ENCODE assay signal across 9 cellular contexts in the genomic region with DNA sequence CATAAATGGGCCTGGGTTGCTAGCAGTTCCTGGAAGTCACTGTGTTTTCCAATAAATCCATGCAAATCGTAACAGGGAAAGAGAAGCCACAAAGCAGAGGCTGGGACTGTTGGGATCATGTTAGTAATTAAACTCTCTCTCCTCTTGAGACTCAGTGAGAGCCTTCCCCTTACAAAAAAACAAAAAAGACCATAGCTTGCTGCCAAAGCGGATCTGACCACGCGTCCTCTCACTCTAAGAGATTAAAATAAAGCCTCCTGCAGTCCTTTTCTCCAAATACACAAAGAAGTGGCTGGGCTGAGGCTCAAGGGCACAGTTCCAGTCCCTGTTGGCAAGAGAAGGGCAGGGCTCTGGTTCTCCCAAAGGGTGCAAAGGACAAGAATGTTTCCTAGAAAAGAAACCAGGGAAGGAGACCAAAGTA. TPM values are rescaled to one million over a fixed set of nuclear protein-coding genes. Genes with fewer than 3 reads are reported as not detected.
DNase-seq lines count a peak whose midpoint lies in the region; ATAC-seq and TF ChIP-seq lines count a peak whose summit lies in the region.
"Had no signal": no experiment of that assay in that cellular context is flagged by ENCODE, and none has a peak within 500 bp of the region (broad histone marks: within the 10 kb centered on the region; RNA-seq: fewer than 3 reads in every experiment).

No MANE protein-coding gene starts in this region.

- TF ChIP-seq EP300 in upper lobe of left lung (IDR thresholded peaks at IDR 0.05), result no peak

- DNase-seq in NCI-H2107 treated with DMSO at 0.1 percent for 48 hours (lab: John Stamatoyannopoulos, UW; ENCODE audit: unreplicated experiment) (peak; percentile 8), NCI-H2107 (lab: John Stamatoyannopoulos, UW) (no peak), fibroblast of the aortic adventitia (ENCODE audit: low read depth) (peak; percentile 85), myocyte (ENCODE audit: low read depth) (peak; percentile 38), upper lobe of left lung (peak in 1 of 2 donors; percentile 52), T-helper 9 cell (no peak), HuH-7 (ENCODE audit: low spot score) (no peak)
- DNase-seq: SW 1271 had no signal

- H3K4me3 ChIP-seq in fibroblast of the aortic adventitia (ENCODE audit: low read depth, low read length) (peak overlapping the region; percentile 39), upper lobe of left lung (no peak overlapping the region)

- TF ChIP-seq CTCF in fibroblast of the aortic adventitia (IDR thresholded peaks at IDR 0.05; ENCODE audit: insufficient read depth, low read length), result no peak
- no peak for TF ChIP-seq CTCF in upper lobe of left lung (IDR thresholded peaks at IDR 0.05)

- WGBS in upper lobe of left lung, 2 donors, result 33 to 53% methylated on average over 4 of the region's 4 CpGs

- peak overlapping the region; percentile 7 to 64 (median 22) for H3K27ac ChIP-seq in upper lobe of left lung

- ATAC-seq in upper lobe of left lung (ENCODE audit: low FRiP score in 2 of 2) (peak; percentile 70 to 82), GM18861 (IDR thresholded peaks at IDR 0.05; ENCODE audit: unreplicated experiment) (no peak)

- no peaks in the 10 kb centered on the region for H3K27me3 ChIP-seq in upper lobe of left lung

- H3K36me3 ChIP-seq in upper lobe of left lung, result no peaks in the 10 kb centered on the region

- H3K4me1 ChIP-seq in upper lobe of left lung, result peaks cover 19 to 24% (median 23%) of the 10 kb centered on the region in 4 donors

- no peaks in the 10 kb centered on the region for H3K9me3 ChIP-seq in upper lobe of left lung

- no peak for TF ChIP-seq POLR2A in upper lobe of left lung (IDR thresholded peaks at IDR 0.05)

RNA-seq across cellular contexts. Expression of a gene that starts 38.5 kb away (rescaled TPM):
- total RNA-seq in fibroblast of the aortic adventitia (ENCODE audit: low replicate concordance) (13.8 and 23.3 TPM in 2 replicates), myocyte (12.9 and 16.4 TPM in 2 replicates), upper lobe of left lung (100 to 1,000 TPM in 1 of 6 donors, 10 to 100 TPM in 5; 20.8 to 207 (median 53.1) TPM)
- polyA plus RNA-seq in myocyte (2012), result 16.0 TPM

RNA-seq across cellular contexts. Expression of a gene that starts 40.2 kb away (rescaled TPM):
- total RNA-seq in fibroblast of the aortic adventitia (ENCODE audit: low replicate concordance), result 117 and 139 TPM in 2 replicates
- 60.0 and 73.3 TPM in 2 replicates for total RNA-seq in myocyte
- polyA plus RNA-seq in myocyte (2012), result 44.2 TPM
- 100 to 1,000 TPM; 111 to 301 (median 147) TPM for total RNA-seq in upper lobe of left lung

Comparison
In these comparisons a context has a peak if more than half of its experiments do, and no peak if none do; other contexts are left out.
1. DNase-seq: peak in NCI-H2107 treated with DMSO at 0.1 percent for 48 hours (single experiment), fibroblast of the aortic adventitia (single experiment) and myocyte (single experiment); none in NCI-H2107 (single experiment), T-helper 9 cell (single experiment) and HuH-7 (single experiment).